In the genomic region with DNA sequence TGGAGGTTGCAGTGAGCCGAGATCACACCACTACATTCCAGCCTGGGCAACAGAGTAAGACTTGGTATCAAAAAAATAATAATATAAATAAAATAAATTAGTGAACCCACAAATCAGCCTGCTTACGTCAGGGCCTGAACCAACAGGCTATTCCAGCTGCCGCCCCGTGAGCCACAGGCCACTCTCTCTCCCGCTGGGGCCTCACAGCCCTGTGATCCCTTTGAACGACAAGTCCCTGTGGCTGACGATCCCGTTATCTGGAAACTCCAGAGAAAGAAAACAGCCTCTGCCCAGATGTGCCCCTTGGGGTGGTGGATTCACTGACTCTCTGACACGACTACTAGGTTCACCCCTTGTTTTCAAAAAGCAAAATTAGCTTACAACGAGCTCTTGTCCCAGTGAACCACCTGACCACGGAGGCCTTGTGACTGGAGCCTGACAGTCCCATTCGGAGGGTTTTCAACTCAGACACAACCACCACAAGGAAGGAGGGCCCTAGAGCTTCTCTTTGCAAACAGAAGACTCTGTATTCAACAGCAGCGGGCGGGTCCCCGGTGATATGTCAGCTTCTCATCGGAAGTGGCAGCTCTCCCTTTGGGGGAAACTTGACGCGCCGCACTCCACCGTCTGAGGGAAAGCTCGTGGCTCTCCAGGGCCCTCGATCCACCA, we compare ENCODE assay signal across 32 cellular contexts. TPM values are rescaled to one million over a fixed set of nuclear protein-coding genes. Genes with fewer than 3 reads are reported as not detected.
"Had no signal": no experiment of that assay in that cellular context is flagged by ENCODE, and none has a peak within 500 bp of the region (broad histone marks: within the 10 kb centered on the region; RNA-seq: fewer than 3 reads in every experiment).

No MANE protein-coding gene starts in this region.

- H3K4me2 ChIP-seq: smooth muscle cell had no signal

- DNase-seq: activated CD4-positive, alpha-beta memory T cell treated with anti-CD3 and anti-CD28 coated beads, Interleukin-2, amount 10 ng/mL, durations not matched to agents 7 days and 5 days; activated CD4-positive, alpha-beta T cell treated with anti-CD3 and anti-CD28 coated beads, Interleukin-2, amount 10 ng/mL, durations not matched to agents 24 days and 14 days; activated effector memory CD4-positive, alpha-beta T cell treated with Interleukin-2 at 50 U/mL for 16 hours; activated naive CD4-positive, alpha-beta T cell treated with anti-CD3 and anti-CD28 coated beads for 36 hours; activated naive CD8-positive, alpha-beta T cell treated with anti-CD3 and anti-CD28 coated beads, Interleukin-2, amount 10 ng/mL, durations not matched to agents 7 days and 5 days; activated T-cell treated with anti-CD3 and anti-CD28 coated beads, Interleukin-2, amount 50 U/mL, for 72 hours; amniotic stem cell; colonic mucosa; dorsolateral prefrontal cortex; effector memory CD8-positive, alpha-beta T cell; esophagus squamous epithelium; head of caudate nucleus; hypothalamus; nephron progenitor cell; occipital lobe; sigmoid colon; stimulated activated CD4-positive, alpha-beta T cell treated with anti-CD3 and anti-CD28 coated beads, Interleukin-15, amount 100 ng/mL, for 24 hours; stomach; T-helper 17 cell had no signal

- H3K27me3 ChIP-seq: breast epithelium had no signal

- H3K4me3 ChIP-seq: breast epithelium, colonic mucosa, dorsolateral prefrontal cortex, esophagus squamous epithelium, gastroesophageal sphincter, sigmoid colon, smooth muscle cell, stomach, suprapubic skin, tibial nerve had no signal

- ATAC-seq: activated CD4-positive, CD25-positive, alpha-beta regulatory T cell treated with anti-CD3 and anti-CD28 coated beads, Interleukin-2, amount 50 U/mL, for 24 hours; activated T-cell treated with anti-CD3 and anti-CD28 coated beads, Interleukin-2, amount 50 U/mL, for 72 hours; effector memory CD8-positive, alpha-beta T cell; gastroesophageal sphincter; stimulated activated memory B cell treated with anti-CD40 and anti-IgM and Interleukin-4, amounts not matched to agents 10 μg/mL and 1 μg/mL and 100 μg/mL, for 72 hours; T-helper 17 cell had no signal

- H3K27ac ChIP-seq: breast epithelium, colonic mucosa, dorsolateral prefrontal cortex, esophagus squamous epithelium, gastroesophageal sphincter, sigmoid colon, stomach, suprapubic skin, tibial nerve had no signal

- FAIRE-seq: islet of Langerhans had no signal

- H3K4me1 ChIP-seq: breast epithelium had no signal

- H3K9me3 ChIP-seq: breast epithelium, colonic mucosa, esophagus squamous epithelium, gastroesophageal sphincter, sigmoid colon, stomach, suprapubic skin, tibial nerve had no signal

- H3K36me3 ChIP-seq: breast epithelium, colonic mucosa, esophagus squamous epithelium, gastroesophageal sphincter, sigmoid colon, stomach, suprapubic skin, tibial nerve had no signal

RNA-seq across cellular contexts. Expression of a gene that starts 4.4 kb away (rescaled TPM):
- total RNA-seq: myocyte had no signal

RNA-seq across cellular contexts. Expression of a gene that starts 34.8 kb away (rescaled TPM):
- total RNA-seq: activated CD4-positive, alpha-beta memory T cell treated with anti-CD3 and anti-CD28 coated beads, Interleukin-2, amount 10 ng/mL, durations not matched to agents 7 days and 5 days; mononuclear cell; myocyte; occipital lobe; renal cortical epithelial cell; smooth muscle cell; urinary bladder had no signal
- polyA plus RNA-seq: smooth muscle cell had no signal

RNA-seq across cellular contexts. Expression of a gene that starts 40.3 kb away (rescaled TPM):
- total RNA-seq: activated CD4-positive, alpha-beta T cell treated with anti-CD3 and anti-CD28 coated beads, Interleukin-2, amount 10 ng/mL, durations not matched to agents 24 days and 14 days; activated naive CD4-positive, alpha-beta T cell treated with anti-CD3 and anti-CD28 coated beads for 36 hours; activated naive CD8-positive, alpha-beta T cell treated with anti-CD3 and anti-CD28 coated beads, Interleukin-2, amount 10 ng/mL, durations not matched to agents 7 days and 5 days; activated T-cell treated with anti-CD3 and anti-CD28 coated beads, Interleukin-2, amount 50 U/mL, for 72 hours; liver; mononuclear cell; myocyte; occipital lobe; renal cortical epithelial cell; smooth muscle cell; T-helper 17 cell; urinary bladder had no signal
- polyA plus RNA-seq: smooth muscle cell had no signal
